In the genomic region with DNA sequence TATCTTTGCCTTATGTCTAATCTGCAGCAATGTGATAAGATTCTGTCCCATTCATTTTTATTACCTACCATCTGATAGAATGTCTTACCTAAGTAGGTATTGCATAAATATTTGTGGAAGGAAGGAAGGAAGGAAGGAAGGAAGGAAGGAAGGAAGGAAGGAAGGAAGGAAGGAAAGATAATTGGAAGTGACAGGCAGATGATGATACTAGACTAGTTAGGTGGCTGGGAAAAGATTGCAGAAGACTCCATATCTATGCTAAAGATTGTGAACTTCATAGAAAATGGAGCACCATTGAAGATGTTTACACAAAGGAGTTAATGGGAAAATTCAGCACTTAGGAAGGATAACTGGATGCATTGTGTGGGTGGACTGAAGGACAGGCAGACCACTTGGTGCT, we compare ENCODE assay signal across 25 cellular contexts.
"Had no signal": no experiment of that assay in that cellular context is flagged by ENCODE, and none has a peak within 500 bp of the region (broad histone marks: within the 10 kb centered on the region; RNA-seq: fewer than 3 reads in every experiment).

No MANE protein-coding gene starts in this region.

- H3K9me3 ChIP-seq: neutrophil, ovary, psoas muscle, right lobe of liver, sigmoid colon, stomach, thoracic aorta, thyroid gland, tibial nerve, upper lobe of left lung, vagina had no signal

- H3K79me2 ChIP-seq: parathyroid adenoma had no signal

- H3K4me1 ChIP-seq: parathyroid adenoma, psoas muscle, right lobe of liver, sigmoid colon, stomach, tibial nerve, upper lobe of left lung had no signal

- H3K36me3 ChIP-seq: neutrophil, ovary, right lobe of liver, sigmoid colon, stomach, thoracic aorta, thyroid gland, tibial nerve, upper lobe of left lung, vagina had no signal

- H3K4me3 ChIP-seq: ovary, psoas muscle, right lobe of liver, sigmoid colon, stomach, thoracic aorta, thyroid gland, tibial nerve, upper lobe of left lung, vagina had no signal

- H3K9ac ChIP-seq: parathyroid adenoma had no signal

- ATAC-seq: natural killer cell treated with Interleukin-12 subunit alpha and Interleukin-12 subunit beta and Interleukin-15 and Interleukin-18, amount 100 ng/mL, for 72 hours; psoas muscle; right cardiac atrium; right lobe of liver; stimulated activated effector memory CD8-positive, alpha-beta T cell treated with anti-CD3 and anti-CD28 coated beads, Interleukin-12 subunit alpha, Interleukin-12 subunit beta, amount 100 ng/mL, for 72 hours; stimulated activated naive B cell treated with anti-CD40 and anti-IgM and Interleukin-4, amounts not matched to agents 10 μg/mL and 1 μg/mL and 100 μg/mL, for 72 hours had no signal

- DNase-seq: nephron progenitor cell; nucleus accumbens; ovary; posterior cingulate gyrus; psoas muscle; right cardiac atrium; right lobe of liver; sigmoid colon; stimulated activated CD4-positive, alpha-beta T cell treated with anti-CD3 and anti-CD28 coated beads, Interleukin-15, amount 100 ng/mL, for 24 hours; stimulated activated CD4-positive, alpha-beta T cell treated with anti-CD3 and anti-CD28 coated beads, Interleukin-2, amount 100 ng/mL, for 24 hours; stimulated activated CD4-positive, alpha-beta T cell treated with anti-CD3 and anti-CD28 coated beads, Interleukin-2, amount 100 ng/mL, for 48 hours; stimulated activated CD4-positive, alpha-beta T cell treated with anti-CD3 and anti-CD28 coated beads, Interleukin-4, amount 100 ng/mL, for 24 hours; stimulated activated naive B cell treated with anti-CD40 and anti-IgM and Interleukin-4, amounts not matched to agents 10 μg/mL and 1 μg/mL and 100 μg/mL, for 72 hours; stimulated activated naive CD4-positive, alpha-beta T cell treated with Interleukin-2 at 50 U/mL for 16 hours; stomach; trophoblast cell had no signal

- H3K27ac ChIP-seq: neutrophil, ovary, parathyroid adenoma, psoas muscle, right lobe of liver, sigmoid colon, stomach, thoracic aorta, tibial nerve, upper lobe of left lung, vagina had no signal

- H2AFZ ChIP-seq: parathyroid adenoma had no signal

- H3K27me3 ChIP-seq: neutrophil, ovary, right lobe of liver, sigmoid colon, stomach, thyroid gland, tibial nerve, upper lobe of left lung, vagina had no signal
